19 cellular contexts compared by ENCODE assay signal in the genomic region with DNA sequence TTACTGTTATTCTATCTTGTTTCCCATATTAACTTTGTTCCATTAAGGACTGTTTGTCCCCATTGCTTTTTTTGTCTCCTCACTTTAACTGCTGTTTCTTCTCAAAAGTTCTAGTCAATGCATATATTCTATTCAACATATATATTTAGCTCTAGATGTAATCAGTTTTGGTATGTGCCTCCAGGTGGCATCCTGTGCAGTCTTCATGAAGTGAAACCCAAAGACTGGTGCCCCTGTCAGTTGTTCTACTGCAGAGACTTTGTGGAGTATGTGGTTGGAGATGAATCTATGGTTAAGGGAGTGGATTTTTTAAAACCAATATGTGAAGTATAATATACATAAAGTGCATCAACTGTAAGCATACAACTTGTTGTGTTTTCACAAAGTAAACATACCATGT.
DNase-seq lines count a peak whose midpoint lies in the region; ATAC-seq and TF ChIP-seq lines count a peak whose summit lies in the region.
"Had no signal": no experiment of that assay in that cellular context is flagged by ENCODE, and none has a peak within 500 bp of the region (broad histone marks: within the 10 kb centered on the region; RNA-seq: fewer than 3 reads in every experiment).

No MANE protein-coding gene starts in this region.

- H2AFZ ChIP-seq in Loucy (ENCODE audit: low read length) (no peak overlapping the region), OCI-LY3 (ENCODE audit: low read depth, low read length) (no peak overlapping the region)

- H3K9me3 ChIP-seq in Loucy (ENCODE audit: insufficient read depth, low read depth, low read length) = no peaks in the 10 kb centered on the region
- no peaks in the 10 kb centered on the region for H3K9me3 ChIP-seq in OCI-LY3 (ENCODE audit: insufficient read depth, low read length)
- H3K9me3 ChIP-seq in RWPE2 (ENCODE audit: severe bottlenecking) = peaks cover 4% of the 10 kb centered on the region
- H3K9me3 ChIP-seq: A549, Caco-2 had no signal

- H3K79me2 ChIP-seq in Loucy (ENCODE audit: insufficient read depth, low read length) (no peaks in the 10 kb centered on the region), OCI-LY3 (ENCODE audit: low read length) (no peaks in the 10 kb centered on the region)

- H3K9me2 ChIP-seq in Loucy (replicated peaks; ENCODE audit: low read depth, low read length) = no peaks in the 10 kb centered on the region

- no peak for TF ChIP-seq CTCF in GM12865 (IDR thresholded peaks at IDR 0.05; ENCODE audit: insufficient read depth, low read depth, low read length, missing control alignments)
- peak; percentile 21; the same call in 1 of the 2 replicates for TF ChIP-seq CTCF in Loucy (conservative IDR thresholded peaks at IDR 0.05; ENCODE audit: low read length)
- 0 out of 2 replicates have a peak, but pooled peaks have one; percentile 4 for TF ChIP-seq CTCF in OCI-LY3 (IDR thresholded peaks at IDR 0.05; ENCODE audit: low read depth, low read length)
- peak; percentile 5 for TF ChIP-seq CTCF in RWPE2 (IDR thresholded peaks at IDR 0.05; ENCODE audit: poor library complexity, severe bottlenecking)

- H3F3A ChIP-seq in Loucy (ENCODE audit: low read depth) = no peaks in the 10 kb centered on the region

- H3K27me3 ChIP-seq in Loucy (ENCODE audit: insufficient read depth, low read length, poor library complexity, severe bottlenecking) = no peaks in the 10 kb centered on the region
- no peaks in the 10 kb centered on the region for H3K27me3 ChIP-seq in OCI-LY3 (ENCODE audit: low read depth, low read length)
- peaks cover 4% of the 10 kb centered on the region for H3K27me3 ChIP-seq in RWPE2 (ENCODE audit: insufficient read depth, poor library complexity, severe bottlenecking)

- H3K4me1 ChIP-seq in Loucy (ENCODE audit: insufficient read depth, low read length, poor library complexity, severe bottlenecking) (no peaks in the 10 kb centered on the region), OCI-LY3 (ENCODE audit: low read length) (no peaks in the 10 kb centered on the region), RWPE2 (ENCODE audit: insufficient read depth, poor library complexity, severe bottlenecking) (no peaks in the 10 kb centered on the region)
- H3K4me1 ChIP-seq: A549; BLaER1 treated with 17β-estradiol and CSF1 and Interleukin-3, amounts not matched to agents 10 nM and 100 nM; Caco-2 had no signal

- H3K4me3 ChIP-seq in GM12865 (ENCODE audit: low read depth, low read length) (no peak overlapping the region), Loucy (ENCODE audit: low read length, poor library complexity, severe bottlenecking) (no peak overlapping the region), OCI-LY3 (ENCODE audit: low read length) (no peak overlapping the region), RWPE2 (ENCODE audit: severe bottlenecking) (no peak overlapping the region)
- H3K4me3 ChIP-seq: A549; BLaER1 treated with 17β-estradiol and CSF1 and Interleukin-3, amounts not matched to agents 10 nM and 100 nM; GM12878 had no signal

- H3K27ac ChIP-seq in OCI-LY3 (ENCODE audit: low read length) (no peak overlapping the region), RWPE2 (ENCODE audit: poor library complexity, severe bottlenecking) (no peak overlapping the region)
- H3K27ac ChIP-seq: 22Rv1; A549; BLaER1 treated with 17β-estradiol and CSF1 and Interleukin-3, amounts not matched to agents 10 nM and 100 nM; C4-2B had no signal

- no peak for ATAC-seq in RWPE2 (ENCODE audit: low read depth)
- ATAC-seq in GM19351 (IDR thresholded peaks at IDR 0.05; ENCODE audit: unreplicated experiment) = no peak
- no peak for ATAC-seq in activated CD4-positive, CD25-positive, alpha-beta regulatory T cell treated with anti-CD3 and anti-CD28 coated beads, Interleukin-2, amount 50 U/mL, for 24 hours
- no peak for ATAC-seq in GM21528 (IDR thresholded peaks at IDR 0.05; ENCODE audit: low FRiP score, unreplicated experiment)
- ATAC-seq: A549; CD8-positive, alpha-beta T cell; GM12878 had no signal

- H3K4me2 ChIP-seq in Loucy (ENCODE audit: low read depth, low read length, poor library complexity, severe bottlenecking) (no peak overlapping the region), OCI-LY3 (ENCODE audit: low read length) (no peak overlapping the region)
- H3K4me2 ChIP-seq: A549; BLaER1 treated with 17β-estradiol and CSF1 and Interleukin-3, amounts not matched to agents 10 nM and 100 nM had no signal

- H4K20me1 ChIP-seq in Loucy (ENCODE audit: insufficient read depth, low read length, poor library complexity, severe bottlenecking) (no peaks in the 10 kb centered on the region), OCI-LY3 (ENCODE audit: insufficient read depth, low read length) (no peaks in the 10 kb centered on the region)

- H3K36me3 ChIP-seq in Loucy (ENCODE audit: insufficient read depth, low read length) (peaks cover 10% of the 10 kb centered on the region; the same call in 1 of the 2 replicates), OCI-LY3 (replicated peaks; ENCODE audit: low read depth, low read length) (peaks cover 3% of the 10 kb centered on the region), RWPE2 (ENCODE audit: low read depth) (peaks cover 4% of the 10 kb centered on the region; the same call in 1 of the 2 replicates)

- DNase-seq in GM12865 (ENCODE audit: low read depth) = peak; percentile 1
- no peak for DNase-seq in RWPE2 (ENCODE audit: low spot score)
- DNase-seq: AML-193; Caco-2; Calu3; CD4-positive, alpha-beta T cell; CD8-positive, alpha-beta T cell; DMS79 treated with DMSO at 0.1 percent for 48 hours; GF-D8 had no signal

- H3K9ac ChIP-seq in Loucy (ENCODE audit: low read depth, low read length, poor library complexity, severe bottlenecking) = no peak overlapping the region
- no peak overlapping the region for H3K9ac ChIP-seq in OCI-LY3 (ENCODE audit: low read length)
- H3K9ac ChIP-seq: BLaER1 treated with 17β-estradiol and CSF1 and Interleukin-3, amounts not matched to agents 10 nM and 100 nM had no signal
